In genomic region chr21:46634966-46635323, GRCh38 we compare ENCODE assay signal across 1 cellular context.
A peak's percentile ranks its signal among the peaks of the same experiment; 100 is the strongest.
TF ChIP-seq lines count a peak whose summit lies in the region.

No MANE protein-coding gene starts in this region.

TF ChIP-seq in K562, 482 proteins besides CTCF, POLR2A, EP300 and RAD21 (continued from another document and continues in another):
- TF ChIP-seq ZNF395 (CRISPR knock-in tag; IDR thresholded peaks at IDR 0.05) (no peak), FOS (IDR thresholded peaks at IDR 0.05; ENCODE audit: extremely low read depth, insufficient read length) (no peak), PYGO2 (tag; IDR thresholded peaks at IDR 0.05) (no peak), FOXK2 (conservative IDR thresholded peaks at IDR 0.05 in 1 of 2, IDR thresholded peaks at IDR 0.05 in 1 of 2; ENCODE audit: low read depth in 2 of 2) (no peak), MTA1 (IDR thresholded peaks at IDR 0.05; ENCODE audit: borderline replicate concordance) (peak; percentile 96), KAT7 (CRISPR knock-in tag; IDR thresholded peaks at IDR 0.05; ENCODE audit: borderline replicate concordance) (no peak), ADNP (tag; IDR thresholded peaks at IDR 0.05) (no peak), ZC3H8 (IDR thresholded peaks at IDR 0.05) (no peak), FOXP4 (CRISPR knock-in tag; IDR thresholded peaks at IDR 0.05; ENCODE audit: borderline replicate concordance) (no peak), MCM3 (IDR thresholded peaks at IDR 0.05) (no peak), ELF2 (CRISPR knock-in tag; IDR thresholded peaks at IDR 0.05) (peak; percentile 40; the same call in 1 of the 2 replicates), MAFF (IDR thresholded peaks at IDR 0.05; ENCODE audit: low read length) (no peak), NR2C2 (CRISPR knock-in tag; IDR thresholded peaks at IDR 0.05) (no peak), NR2C2 (tag; IDR thresholded peaks at IDR 0.05) (peak; percentile 90), ATF3 (IDR thresholded peaks at IDR 0.05) (no peak), ATF3 (CRISPR knock-in tag; conservative IDR thresholded peaks at IDR 0.05) (no peak), MEF2A (IDR thresholded peaks at IDR 0.05; ENCODE audit: control insufficient read depth, low read depth, low read length) (no peak), SMARCA5 (IDR thresholded peaks at IDR 0.05) (no peak), HNRNPK (IDR thresholded peaks at IDR 0.05; ENCODE audit: low read depth, low read length, poor library complexity, severe bottlenecking) (no peak), NR2F6 (CRISPR knock-in tag; IDR thresholded peaks at IDR 0.05) (no peak), HCFC1 (IDR thresholded peaks at IDR 0.05; ENCODE audit: low read depth, low read length) (peak; percentile 33; the same call in 1 of the 2 replicates), BHLHE40 (IDR thresholded peaks at IDR 0.05; ENCODE audit: low read length) (no peak), ZNF431 (CRISPR knock-in tag; IDR thresholded peaks at IDR 0.05) (no peak), SMARCC2 (IDR thresholded peaks at IDR 0.05; ENCODE audit: low read depth) (no peak), PHF20 (IDR thresholded peaks at IDR 0.05; ENCODE audit: partially characterized antibody) (peak; percentile 84), GTF3C2 (IDR thresholded peaks at IDR 0.05; ENCODE audit: borderline replicate concordance, extremely low read depth, insufficient read length) (no peak), CCNT2 (IDR thresholded peaks at IDR 0.05; ENCODE audit: borderline replicate concordance, extremely low read depth, insufficient read length, low read depth, low read length) (no peak), THRA (IDR thresholded peaks at IDR 0.05) (no peak), THAP7 (CRISPR knock-in tag; IDR thresholded peaks at IDR 0.05) (no peak), BCLAF1 (IDR thresholded peaks at IDR 0.05; ENCODE audit: borderline replicate concordance in 1 of 2, control insufficient read depth in 1 of 2, low read depth in 2 of 2, low read length in 1 of 2) (no peak), ATF7 (IDR thresholded peaks at IDR 0.05) (no peak; the same call in 1 of the 2 replicates), TAF9B (IDR thresholded peaks at IDR 0.05; ENCODE audit: partially characterized antibody) (no peak), RAD51 (IDR thresholded peaks at IDR 0.05; ENCODE audit: borderline replicate concordance, low read depth) (no peak), ZBTB49 (CRISPR knock-in tag; IDR thresholded peaks at IDR 0.05; ENCODE audit: borderline replicate concordance) (no peak), MYC (IDR thresholded peaks at IDR 0.05; ENCODE audit: low read depth, low read length) (peak; percentile 78), MYC (CRISPR knock-in tag; IDR thresholded peaks at IDR 0.05; ENCODE audit: borderline replicate concordance, low read depth) (peak; percentile 46; the same call in 1 of the 2 replicates), RNF219 (CRISPR knock-in tag; IDR thresholded peaks at IDR 0.05) (no peak), TRIM28 (IDR thresholded peaks at IDR 0.05) (no peak), MCM7 (IDR thresholded peaks at IDR 0.05) (no peak), HBP1 (CRISPR knock-in tag; IDR thresholded peaks at IDR 0.05) (peak; percentile 64), PPARD (CRISPR knock-in tag; IDR thresholded peaks at IDR 0.05) (no peak), ZNF589 (CRISPR knock-in tag; IDR thresholded peaks at IDR 0.05; ENCODE audit: low read depth) (no peak), ZNF717 (CRISPR knock-in tag; IDR thresholded peaks at IDR 0.05) (no peak), ZNF121 (CRISPR knock-in tag; conservative IDR thresholded peaks at IDR 0.05) (no peak), ZNF512 (tag; IDR thresholded peaks at IDR 0.05) (no peak)
